ENCODE assay signal across 2 cellular contexts in genomic region chr6:148967128-148967527, GRCh38.
TF ChIP-seq lines count a peak whose summit lies in the region.

No MANE protein-coding gene starts in this region.

TF ChIP-seq in HepG2, 621 proteins besides CTCF, POLR2A, EP300 and RAD21 (continued from another document):
- no peak for TF ChIP-seq TRIM22 (IDR thresholded peaks at IDR 0.05)

TF ChIP-seq in WTC11, 78 proteins besides CTCF, POLR2A, EP300 and RAD21 (continued from another document):
- TF ChIP-seq ZSCAN18 (CRISPR knock-in tag; IDR thresholded peaks at IDR 0.05), result no peak
- no peak for TF ChIP-seq ZNF416 (CRISPR knock-in tag; IDR thresholded peaks at IDR 0.05)
- TF ChIP-seq SMAD3 (CRISPR knock-in tag; IDR thresholded peaks at IDR 0.05; ENCODE audit: borderline replicate concordance), result no peak
- no peak for TF ChIP-seq MYBL2 (CRISPR knock-in tag; IDR thresholded peaks at IDR 0.05)
- TF ChIP-seq CDX4 (CRISPR knock-in tag; IDR thresholded peaks at IDR 0.05; ENCODE audit: borderline replicate concordance), result no peak
- TF ChIP-seq FOXK1 (CRISPR knock-in tag; IDR thresholded peaks at IDR 0.05), result no peak
- TF ChIP-seq E2F1 (CRISPR knock-in tag; IDR thresholded peaks at IDR 0.05), result no peak
- TF ChIP-seq ZBTB43 (CRISPR knock-in tag; IDR thresholded peaks at IDR 0.05), result no peak
- TF ChIP-seq HMGXB4 (CRISPR knock-in tag; IDR thresholded peaks at IDR 0.05), result no peak
- TF ChIP-seq STAT6 (CRISPR knock-in tag; conservative IDR thresholded peaks at IDR 0.05; ENCODE audit: low read depth), result no peak
- no peak for TF ChIP-seq NFE2L1 (CRISPR knock-in tag; IDR thresholded peaks at IDR 0.05)
- no peak for TF ChIP-seq ATF3 (CRISPR knock-in tag; conservative IDR thresholded peaks at IDR 0.05)
- TF ChIP-seq ZNF396 (CRISPR knock-in tag; IDR thresholded peaks at IDR 0.05; ENCODE audit: borderline replicate concordance), result no peak
- no peak for TF ChIP-seq USF2 (CRISPR knock-in tag; IDR thresholded peaks at IDR 0.05)
- TF ChIP-seq ZBTB21 (CRISPR knock-in tag; IDR thresholded peaks at IDR 0.05; ENCODE audit: borderline replicate concordance), result no peak
- no peak for TF ChIP-seq RORB (CRISPR knock-in tag; IDR thresholded peaks at IDR 0.05)
